17 cellular contexts compared by ENCODE assay signal in the genomic region with DNA sequence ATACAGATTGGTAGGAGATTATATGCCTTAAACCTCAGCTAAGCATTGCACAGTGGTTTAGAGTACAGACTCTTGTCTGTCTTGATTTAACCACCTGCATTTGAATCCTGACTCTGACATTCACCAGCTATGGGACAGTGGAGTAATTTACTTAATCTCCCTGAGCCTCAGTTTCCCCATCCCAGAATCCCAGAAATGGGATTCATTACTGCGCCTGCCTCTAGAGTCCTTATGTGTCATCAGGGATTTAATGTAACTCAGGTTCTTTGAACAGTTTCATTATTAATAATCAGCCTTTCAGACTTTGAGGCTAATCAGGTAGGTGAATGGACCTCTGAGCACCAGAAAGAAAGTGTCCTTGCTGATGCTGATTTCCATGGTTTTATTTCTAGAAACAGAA.
"Had no signal": no experiment of that assay in that cellular context is flagged by ENCODE, and none has a peak within 500 bp of the region (broad histone marks: within the 10 kb centered on the region; RNA-seq: fewer than 3 reads in every experiment).

No MANE protein-coding gene starts in this region.

- H3K27ac ChIP-seq: gastrocnemius medialis, right atrium auricular region, sigmoid colon, skin epidermis had no signal

- H3K27me3 Mint-ChIP-seq: naive thymus-derived CD4-positive, alpha-beta T cell had no signal

- H3K4me3 ChIP-seq: gastrocnemius medialis, right atrium auricular region, sigmoid colon, skin epidermis had no signal

- ATAC-seq: esophagus mucosa; gastrocnemius medialis; left lobe of liver; naive thymus-derived CD4-positive, alpha-beta T cell had no signal

- H3K9me3 Mint-ChIP-seq: nephron progenitor cell had no signal

- DNase-seq: effector memory CD4-positive, alpha-beta T cell; gastrocnemius medialis; islet precursor cell; mammary epithelial cell; naive thymus-derived CD4-positive, alpha-beta T cell; nephron progenitor cell; posterior cingulate gyrus; sigmoid colon; stimulated activated CD4-positive, alpha-beta T cell treated with anti-CD3 and anti-CD28 coated beads, Interleukin-2, amount 100 ng/mL, for 24 hours; stimulated activated CD4-positive, alpha-beta T cell treated with anti-CD3 and anti-CD28 coated beads, Interleukin-4, amount 100 ng/mL, for 4 hours; stimulated activated naive CD4-positive, alpha-beta T cell treated with Interleukin-2 at 50 U/mL for 16 hours; trophoblast cell had no signal

- H3K27me3 ChIP-seq: gastrocnemius medialis, neutrophil, right atrium auricular region, sigmoid colon had no signal

- H3K4me3 Mint-ChIP-seq: naive thymus-derived CD4-positive, alpha-beta T cell; nephron progenitor cell had no signal

- H3K9me3 ChIP-seq: gastrocnemius medialis, neutrophil, right atrium auricular region, sigmoid colon had no signal

- H3K27ac Mint-ChIP-seq: nephron progenitor cell had no signal
